In the genomic region with DNA sequence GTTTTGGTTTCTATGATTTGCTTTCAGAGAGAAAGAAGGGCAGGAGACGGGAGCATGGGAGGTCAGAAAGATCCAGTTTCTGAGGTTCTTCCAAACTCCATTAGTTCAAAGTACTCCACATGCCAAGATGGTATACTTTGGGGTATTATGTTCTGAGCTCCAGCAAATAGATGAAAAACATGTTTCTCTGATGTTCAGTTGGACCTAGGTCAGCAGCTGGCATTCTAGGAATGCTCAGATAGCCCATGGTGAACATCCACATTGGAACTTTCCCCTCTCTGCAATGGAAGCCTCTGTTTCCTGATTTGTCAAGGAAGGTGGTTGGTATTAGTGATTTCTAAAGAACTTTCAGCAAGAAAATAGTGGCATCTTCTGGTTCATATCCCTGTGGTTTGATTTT, we compare ENCODE assay signal across 23 cellular contexts.
"Had no signal": no experiment of that assay in that cellular context is flagged by ENCODE, and none has a peak within 500 bp of the region (broad histone marks: within the 10 kb centered on the region; RNA-seq: fewer than 3 reads in every experiment).

No MANE protein-coding gene starts in this region.

- DNase-seq: heart right ventricle; islet precursor cell; left lung; lower lobe of right lung; mammary epithelial cell; mesenchymal stem cell; naive thymus-derived CD8-positive, alpha-beta T cell; nucleus accumbens; psoas muscle; small intestine; spleen; stimulated activated CD4-positive, alpha-beta T cell treated with anti-CD3 and anti-CD28 coated beads, Interleukin-4, amount 100 ng/mL, for 24 hours; stimulated activated CD8-positive, alpha-beta memory T cell treated with anti-CD3 and anti-CD28 coated beads, Interleukin-4, amount 100 ng/mL, for 48 hours; stimulated activated naive CD4-positive, alpha-beta T cell treated with Interleukin-2 at 50 U/mL for 16 hours; stimulated activated naive CD8-positive, alpha-beta T cell treated with anti-CD3 and anti-CD28 coated beads, Interleukin-15, amount 100 ng/mL, for 72 hours; substantia nigra had no signal

- H3K27ac ChIP-seq: heart right ventricle, hepatocyte, left lung, lower lobe of right lung, parathyroid adenoma, psoas muscle, right atrium auricular region, spleen, tibial nerve, vagina had no signal

- ATAC-seq: heart right ventricle; left lung; lower lobe of right lung; naive thymus-derived CD8-positive, alpha-beta T cell; psoas muscle; sciatic nerve; stimulated activated memory B cell treated with anti-CD40 and anti-IgM and Interleukin-4, amounts not matched to agents 10 μg/mL and 1 μg/mL and 100 μg/mL, for 72 hours; stimulated activated naive CD8-positive, alpha-beta T cell treated with anti-CD3 and anti-CD28 coated beads, Interleukin-15, amount 100 ng/mL, for 72 hours had no signal

- H3K4me1 ChIP-seq: heart right ventricle, left lung, lower lobe of right lung, parathyroid adenoma, psoas muscle, right atrium auricular region, spleen, tibial nerve, vagina had no signal

- H3K27me3 ChIP-seq: heart right ventricle, hepatocyte, left lung, right atrium auricular region, spleen, tibial nerve, vagina had no signal

- H3K4me3 ChIP-seq: heart right ventricle, hepatocyte, left lung, lower lobe of right lung, psoas muscle, right atrium auricular region, spleen, tibial nerve, vagina had no signal

- H3K9me3 ChIP-seq: heart right ventricle, left lung, lower lobe of right lung, psoas muscle, right atrium auricular region, spleen, tibial nerve, vagina had no signal

- H3K9ac ChIP-seq: parathyroid adenoma had no signal

- H3K4me2 ChIP-seq: hepatocyte had no signal

- H2AFZ ChIP-seq: hepatocyte, parathyroid adenoma had no signal

- H3K36me3 ChIP-seq: heart right ventricle, left lung, lower lobe of right lung, right atrium auricular region, spleen, tibial nerve, vagina had no signal

- H3K79me2 ChIP-seq: hepatocyte, parathyroid adenoma had no signal
